In the genomic region with DNA sequence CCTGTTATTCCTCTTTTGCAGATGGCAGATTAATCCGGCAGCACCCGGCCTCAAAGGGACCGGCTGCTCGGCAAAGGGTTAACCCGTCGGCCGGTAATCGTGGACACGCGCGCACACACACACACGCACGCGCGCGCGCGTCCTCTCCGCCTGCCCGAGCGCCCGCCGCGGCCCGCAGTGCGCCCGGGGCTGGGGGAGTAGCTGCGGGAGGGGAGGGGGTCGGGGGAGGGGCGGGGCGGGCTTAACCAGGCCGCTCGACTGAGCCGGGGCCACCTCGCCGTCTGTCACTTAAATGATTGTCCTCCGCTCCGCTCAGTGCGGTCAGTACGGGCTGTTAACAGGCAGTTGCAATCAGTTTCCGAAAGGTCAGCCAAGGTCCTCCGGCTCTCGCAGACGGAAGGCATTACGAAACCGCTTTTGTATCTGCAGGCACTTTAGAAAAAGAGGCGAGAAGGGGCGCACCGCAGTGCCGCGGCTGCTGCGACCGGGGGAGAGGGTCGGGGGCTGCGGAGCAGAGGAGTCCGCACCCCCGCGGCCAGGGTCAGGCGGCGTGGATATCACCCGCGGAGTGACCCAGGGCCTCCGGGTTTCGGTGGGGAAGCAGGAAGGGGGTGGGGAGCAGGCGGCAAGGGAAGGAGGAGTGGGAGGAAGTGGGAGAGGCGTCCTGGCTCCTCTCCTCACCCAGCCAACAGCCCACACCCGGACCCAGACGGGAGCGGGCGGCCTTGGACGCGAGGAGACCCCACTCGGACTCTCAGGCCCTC, we compare ENCODE assay signal across 8 cellular contexts. TPM values are rescaled to one million over a fixed set of nuclear protein-coding genes. Genes with fewer than 3 reads are reported as not detected.
A peak's percentile ranks its signal among the peaks of the same experiment; 100 is the strongest.
DNase-seq lines count a peak whose midpoint lies in the region; ATAC-seq and TF ChIP-seq lines count a peak whose summit lies in the region.

No MANE protein-coding gene starts in this region.

- peaks cover under 1% of the 10 kb centered on the region for H3K27me3 Mint-ChIP-seq in activated naive CD8-positive, alpha-beta T cell treated with anti-CD3 and anti-CD28 coated beads, Interleukin-2, amount 50 U/mL, for 24 hours

- no peaks in the 10 kb centered on the region for H3K9me3 Mint-ChIP-seq in activated naive CD8-positive, alpha-beta T cell treated with anti-CD3 and anti-CD28 coated beads, Interleukin-2, amount 50 U/mL, for 24 hours

- H3K4me3 Mint-ChIP-seq in activated naive CD8-positive, alpha-beta T cell treated with anti-CD3 and anti-CD28 coated beads, Interleukin-2, amount 50 U/mL, for 24 hours, result peak overlapping the region; percentile 74

- H3K4me1 Mint-ChIP-seq in activated naive CD8-positive, alpha-beta T cell treated with anti-CD3 and anti-CD28 coated beads, Interleukin-2, amount 50 U/mL, for 24 hours, result peaks cover 25% of the 10 kb centered on the region

- H3K36me3 ChIP-seq in gastrocnemius medialis, result no peaks in the 10 kb centered on the region

- H3K27ac ChIP-seq in gastrocnemius medialis, result peak overlapping the region; percentile 77 to 86 (median 82)

- intact Hi-C loops in gastrocnemius medialis (cut with DNase I; ENCODE audit: low total_unique reads), result loop anchor here (1.0 to 5.0 kb wide), 3 partner anchors 142 to 423 kb away; no protein-coding TSS in a partner anchor

- H3K4me1 ChIP-seq in gastrocnemius medialis, result peaks cover 4 to 18% of the 10 kb centered on the region in 2 donors

- peak in 1 of 2 donors; percentile 11 for TF ChIP-seq POLR2A in gastrocnemius medialis (IDR thresholded peaks at IDR 0.05)

- H3K9me3 ChIP-seq in gastrocnemius medialis, result no peaks in the 10 kb centered on the region

- H3K4me3 ChIP-seq in gastrocnemius medialis, result peak overlapping the region; percentile 50 to 63 (median 60)

- in situ Hi-C loops in gastrocnemius medialis (cut with MboI; ENCODE audit: low sequenced_read_pairs in 4 of 4), result loop anchor here in 2 of 4 donors (25.0 kb wide), 2 partner anchors 143 to 418 kb away; no protein-coding TSS in a partner anchor

- no peak for TF ChIP-seq CTCF in gastrocnemius medialis (IDR thresholded peaks at IDR 0.05 in 4 of 5, conservative IDR thresholded peaks at IDR 0.05 in 1 of 5)

- no peak overlapping the region for H3K27ac Mint-ChIP-seq in activated naive CD8-positive, alpha-beta T cell treated with anti-CD3 and anti-CD28 coated beads, Interleukin-2, amount 50 U/mL, for 24 hours

- peaks cover 0 to 18% (median 5%) of the 10 kb centered on the region in 3 donors for H3K27me3 ChIP-seq in gastrocnemius medialis

- peak; percentile 68 for DNase-seq in activated CD8-positive, alpha-beta memory T cell treated with anti-CD3 and anti-CD28 coated beads for 24 hours
- no peak for DNase-seq in activated CD8-positive, alpha-beta memory T cell treated with anti-CD3 and anti-CD28 coated beads, Interleukin-2, amount 50 U/mL, for 48 hours
- peak; percentile 82 for DNase-seq in NCI-H748 (lab: John Stamatoyannopoulos, UW; ENCODE audit: unreplicated experiment)
- DNase-seq in activated naive CD8-positive, alpha-beta T cell treated with anti-CD3 and anti-CD28 coated beads, Interleukin-2, amount 50 U/mL, for 24 hours, result peak; percentile 21
- peak; percentile 60 for DNase-seq in hepatic stellate cell (ENCODE audit: low spot score)
- peak; percentile 63 to 79 for DNase-seq in gastrocnemius medialis
- no peak for DNase-seq in DMS79 treated with DMSO at 0.1 percent for 48 hours (lab: John Stamatoyannopoulos, UW)

- peaks cover under 1% of the 10 kb centered on the region for H3K36me3 Mint-ChIP-seq in activated naive CD8-positive, alpha-beta T cell treated with anti-CD3 and anti-CD28 coated beads, Interleukin-2, amount 50 U/mL, for 24 hours (ENCODE audit: low read depth)

- ATAC-seq in activated naive CD8-positive, alpha-beta T cell treated with anti-CD3 and anti-CD28 coated beads, Interleukin-2, amount 50 U/mL, for 24 hours, result no peak
- peak; percentile 53 to 54 for ATAC-seq in gastrocnemius medialis
- ATAC-seq in GM18858 (IDR thresholded peaks at IDR 0.05; ENCODE audit: unreplicated experiment), result no peak

RNA-seq across cellular contexts. Expression of a gene that starts 57.3 kb away (rescaled TPM):
- 10 to 100 TPM in 3 of 4 donors, 1 to 10 TPM in 1; 6.5 to 43.8 (median 18.4) TPM for total RNA-seq in gastrocnemius medialis

Comparison
In these comparisons a context has a peak if more than half of its experiments do, and no peak if none do; other contexts are left out.
1. DNase-seq: peak in activated CD8-positive, alpha-beta memory T cell treated with anti-CD3 and anti-CD28 coated beads for 24 hours (single experiment), NCI-H748 (single experiment), activated naive CD8-positive, alpha-beta T cell treated with anti-CD3 and anti-CD28 coated beads, Interleukin-2, amount 50 U/mL, for 24 hours (single experiment), hepatic stellate cell (single experiment) and gastrocnemius medialis (2 of 2); none in activated CD8-positive, alpha-beta memory T cell treated with anti-CD3 and anti-CD28 coated beads, Interleukin-2, amount 50 U/mL, for 48 hours (single experiment) and DMS79 treated with DMSO at 0.1 percent for 48 hours (single experiment).
2. ATAC-seq: peak in gastrocnemius medialis (2 of 2); none in activated naive CD8-positive, alpha-beta T cell treated with anti-CD3 and anti-CD28 coated beads, Interleukin-2, amount 50 U/mL, for 24 hours (single experiment) and GM18858 (single experiment).